29 cellular contexts compared by ENCODE assay signal in the genomic region with DNA sequence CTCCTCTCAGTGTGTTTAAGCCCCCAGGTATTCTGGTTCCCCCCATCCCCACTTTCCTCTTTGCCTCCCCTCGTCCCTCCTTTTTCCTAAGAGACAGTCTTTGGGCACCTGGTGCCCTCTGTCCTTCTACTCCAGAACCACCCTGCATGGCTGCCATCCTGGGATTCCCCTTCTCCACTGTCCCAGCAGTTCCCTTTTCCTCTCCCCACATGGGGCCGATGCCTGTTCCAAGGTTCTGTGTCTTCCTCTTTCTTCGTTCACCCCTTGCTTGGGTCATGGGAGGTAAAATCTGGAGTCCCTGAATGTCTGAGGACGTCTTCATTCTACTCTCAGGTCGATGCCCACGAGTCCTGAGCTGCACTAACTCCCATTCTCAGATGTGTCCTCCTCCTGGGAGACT.
"Had no signal": no experiment of that assay in that cellular context is flagged by ENCODE, and none has a peak within 500 bp of the region (broad histone marks: within the 10 kb centered on the region; RNA-seq: fewer than 3 reads in every experiment).

No MANE protein-coding gene starts in this region.

- H3K9me3 Mint-ChIP-seq: activated naive CD4-positive, alpha-beta T cell treated with anti-CD3 and anti-CD28 coated beads for 36 hours had no signal

- H3K9me3 ChIP-seq: SJCRH30, SK-N-SH had no signal

- FAIRE-seq: astrocyte had no signal

- H3K4me2 ChIP-seq: KMS-11, SK-N-SH had no signal

- H3K36me3 Mint-ChIP-seq: activated CD8-positive, alpha-beta memory T cell treated with anti-CD3 and anti-CD28 coated beads, Interleukin-2, amount 10 ng/mL, durations not matched to agents 7 days and 5 days had no signal

- ATAC-seq: activated CD8-positive, alpha-beta memory T cell treated with anti-CD3 and anti-CD28 coated beads, Interleukin-2, amount 10 ng/mL, durations not matched to agents 7 days and 5 days; Right ventricle myocardium inferior had no signal

- H3K27ac ChIP-seq: KMS-11, SJCRH30 had no signal

- H3K27ac Mint-ChIP-seq: activated CD8-positive, alpha-beta memory T cell treated with anti-CD3 and anti-CD28 coated beads, Interleukin-2, amount 10 ng/mL, durations not matched to agents 7 days and 5 days; activated naive CD4-positive, alpha-beta T cell treated with anti-CD3 and anti-CD28 coated beads for 36 hours; activated naive CD8-positive, alpha-beta T cell; activated T-cell treated with anti-CD3 and anti-CD28 coated beads, Interleukin-2, amount 50 U/mL, for 24 hours; brain had no signal

- H3K4me1 ChIP-seq: SJCRH30 had no signal

- H3K4me3 ChIP-seq: SJCRH30 had no signal

- H3K27me3 ChIP-seq: SJCRH30 had no signal

- H3K9ac ChIP-seq: KMS-11, SK-N-SH had no signal

- H3K27me3 Mint-ChIP-seq: activated naive CD8-positive, alpha-beta T cell; activated T-cell treated with anti-CD3 and anti-CD28 coated beads, Interleukin-2, amount 50 U/mL, for 24 hours had no signal

- H3K36me3 ChIP-seq: SJCRH30 had no signal

- H3K4me3 Mint-ChIP-seq: activated CD8-positive, alpha-beta memory T cell treated with anti-CD3 and anti-CD28 coated beads, Interleukin-2, amount 10 ng/mL, durations not matched to agents 7 days and 5 days; activated naive CD4-positive, alpha-beta T cell treated with anti-CD3 and anti-CD28 coated beads for 36 hours; activated naive CD8-positive, alpha-beta T cell; activated T-cell treated with anti-CD3 and anti-CD28 coated beads, Interleukin-2, amount 50 U/mL, for 24 hours; brain had no signal

- DNase-seq: activated CD4-positive, alpha-beta T cell treated with anti-CD3 and anti-CD28 coated beads for 48 hours; activated CD4-positive, alpha-beta T cell treated with anti-CD3 and anti-CD28 coated beads, Interleukin-2, amount 50 U/mL, for 4 hours; activated CD4-positive, CD25-positive, alpha-beta regulatory T cell treated with anti-CD3 and anti-CD28 coated beads, Interleukin-2, amount 50 U/mL, for 72 hours; activated CD8-positive, alpha-beta memory T cell treated with anti-CD3 and anti-CD28 coated beads, Interleukin-2, amount 10 ng/mL, durations not matched to agents 7 days and 5 days; activated effector memory CD4-positive, alpha-beta T cell treated with anti-CD3 and anti-CD28 coated beads, Interleukin-2, amount 50 U/mL, for 16 hours; activated naive CD4-positive, alpha-beta T cell treated with anti-CD3 and anti-CD28 coated beads for 36 hours; activated T-cell treated with anti-CD3 and anti-CD28 coated beads, Interleukin-2, amount 50 U/mL, for 24 hours; amygdala; IMR-90; NCI-H1092 treated with DMSO at 0.1 percent for 48 hours; NCI-H1417 treated with DMSO at 0.1 percent for 48 hours; NCI-H1694; NCI-H2029; NCI-H2107; NCI-H2171 treated with DMSO at 0.1 percent for 48 hours; NCI-H226; NCI-H526 treated with DMSO at 0.1 percent for 48 hours; NCI-H82; NK-92 treated with Interleukin-12 subunit alpha and Interleukin-12 subunit beta, amount 100 ng/mL, for 24 hours; OCI-M1; RPMI8226; SJCRH30; SK-N-SH; T-helper 1 cell had no signal

- H3K4me1 Mint-ChIP-seq: activated CD8-positive, alpha-beta memory T cell treated with anti-CD3 and anti-CD28 coated beads, Interleukin-2, amount 10 ng/mL, durations not matched to agents 7 days and 5 days had no signal
